1 cellular context compared by ENCODE assay signal in the genomic region with DNA sequence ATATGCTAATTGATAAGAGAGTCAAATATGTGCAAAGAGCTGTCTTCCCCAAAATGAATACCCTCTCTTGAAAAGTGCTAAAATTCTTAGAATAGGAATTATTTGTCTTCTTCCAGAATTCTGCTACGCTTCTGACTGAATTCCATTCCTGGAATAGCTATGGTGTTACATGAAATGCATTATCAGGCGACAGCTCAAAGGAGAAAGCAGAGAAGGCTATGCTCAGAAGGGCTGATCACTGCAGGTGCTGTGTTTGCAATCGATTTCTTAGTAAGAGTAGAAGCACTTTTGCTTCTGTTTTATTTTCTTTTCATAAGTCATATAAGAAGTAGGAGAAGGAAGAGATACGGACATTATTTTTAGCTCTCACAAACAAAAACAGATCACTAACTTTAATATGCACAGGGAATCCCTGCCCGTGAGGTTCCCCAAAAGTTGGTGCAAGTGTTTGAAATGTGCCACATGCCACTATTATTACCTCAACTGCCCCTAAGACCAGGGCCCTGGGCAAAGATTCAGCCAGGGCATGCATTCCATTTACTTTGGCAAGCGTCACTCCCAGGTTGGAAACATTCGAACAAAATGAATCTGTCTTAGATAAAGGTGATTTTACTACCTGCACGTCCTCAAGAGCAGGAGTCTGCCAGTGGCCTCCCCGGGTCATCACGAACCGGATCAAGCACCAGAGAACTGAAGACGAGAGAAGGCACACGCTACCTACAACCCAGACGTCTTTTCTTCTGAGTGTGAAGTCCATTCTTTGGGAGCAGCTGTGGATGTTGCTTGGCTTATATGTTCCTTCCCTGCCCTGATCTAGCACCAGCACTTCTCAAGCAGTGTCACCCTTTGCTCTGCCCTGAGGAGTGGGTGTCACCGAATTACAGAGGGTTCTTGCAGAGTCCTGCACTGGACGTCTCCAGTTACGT.
TF ChIP-seq lines count a peak whose summit lies in the region.

No MANE protein-coding gene starts in this region.

TF ChIP-seq in IMR-90, 13 proteins besides CTCF, POLR2A, EP300 and RAD21:
- TF ChIP-seq RFX5 (IDR thresholded peaks at IDR 0.05; ENCODE audit: low read depth, low read length): no peak
- no peak for TF ChIP-seq NFE2L2 (IDR thresholded peaks at IDR 0.05; ENCODE audit: low read depth, low read length)
- TF ChIP-seq FOS (IDR thresholded peaks at IDR 0.05; ENCODE audit: low read depth, low read length): no peak
- TF ChIP-seq RCOR1 (IDR thresholded peaks at IDR 0.05; ENCODE audit: insufficient replicate concordance, low read length): no peak
- TF ChIP-seq SMC3 (IDR thresholded peaks at IDR 0.05; ENCODE audit: low read depth, low read length): no peak
- no peak for TF ChIP-seq CEBPB (IDR thresholded peaks at IDR 0.05; ENCODE audit: low read depth, low read length)
- no peak for TF ChIP-seq MAZ (IDR thresholded peaks at IDR 0.05; ENCODE audit: borderline replicate concordance, low read depth, low read length)
- TF ChIP-seq, protein P1, sequence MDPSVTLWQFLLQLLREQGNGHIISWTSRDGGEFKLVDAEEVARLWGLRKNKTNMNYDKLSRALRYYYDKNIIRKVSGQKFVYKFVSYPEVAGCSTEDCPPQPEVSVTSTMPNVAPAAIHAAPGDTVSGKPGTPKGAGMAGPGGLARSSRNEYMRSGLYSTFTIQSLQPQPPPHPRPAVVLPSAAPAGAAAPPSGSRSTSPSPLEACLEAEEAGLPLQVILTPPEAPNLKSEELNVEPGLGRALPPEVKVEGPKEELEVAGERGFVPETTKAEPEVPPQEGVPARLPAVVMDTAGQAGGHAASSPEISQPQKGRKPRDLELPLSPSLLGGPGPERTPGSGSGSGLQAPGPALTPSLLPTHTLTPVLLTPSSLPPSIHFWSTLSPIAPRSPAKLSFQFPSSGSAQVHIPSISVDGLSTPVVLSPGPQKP (IDR thresholded peaks at IDR 0.05; ENCODE audit: borderline replicate concordance, low read depth, low read length): no peak
- TF ChIP-seq MAFK (IDR thresholded peaks at IDR 0.05; ENCODE audit: low read depth, low read length): no peak
- TF ChIP-seq MXI1 (IDR thresholded peaks at IDR 0.05; ENCODE audit: borderline replicate concordance, low read depth, low read length): no peak
- TF ChIP-seq, protein P2, sequence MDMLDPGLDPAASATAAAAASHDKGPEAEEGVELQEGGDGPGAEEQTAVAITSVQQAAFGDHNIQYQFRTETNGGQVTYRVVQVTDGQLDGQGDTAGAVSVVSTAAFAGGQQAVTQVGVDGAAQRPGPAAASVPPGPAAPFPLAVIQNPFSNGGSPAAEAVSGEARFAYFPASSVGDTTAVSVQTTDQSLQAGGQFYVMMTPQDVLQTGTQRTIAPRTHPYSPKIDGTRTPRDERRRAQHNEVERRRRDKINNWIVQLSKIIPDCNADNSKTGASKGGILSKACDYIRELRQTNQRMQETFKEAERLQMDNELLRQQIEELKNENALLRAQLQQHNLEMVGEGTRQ (IDR thresholded peaks at IDR 0.05; ENCODE audit: low read depth, low read length): no peak
- no peak for TF ChIP-seq CHD1 (IDR thresholded peaks at IDR 0.05; ENCODE audit: low read depth, low read length)
- TF ChIP-seq BHLHE40 (IDR thresholded peaks at IDR 0.05; ENCODE audit: low read depth, low read length): no peak
